ENCODE assay signal across 8 cellular contexts in the genomic region with DNA sequence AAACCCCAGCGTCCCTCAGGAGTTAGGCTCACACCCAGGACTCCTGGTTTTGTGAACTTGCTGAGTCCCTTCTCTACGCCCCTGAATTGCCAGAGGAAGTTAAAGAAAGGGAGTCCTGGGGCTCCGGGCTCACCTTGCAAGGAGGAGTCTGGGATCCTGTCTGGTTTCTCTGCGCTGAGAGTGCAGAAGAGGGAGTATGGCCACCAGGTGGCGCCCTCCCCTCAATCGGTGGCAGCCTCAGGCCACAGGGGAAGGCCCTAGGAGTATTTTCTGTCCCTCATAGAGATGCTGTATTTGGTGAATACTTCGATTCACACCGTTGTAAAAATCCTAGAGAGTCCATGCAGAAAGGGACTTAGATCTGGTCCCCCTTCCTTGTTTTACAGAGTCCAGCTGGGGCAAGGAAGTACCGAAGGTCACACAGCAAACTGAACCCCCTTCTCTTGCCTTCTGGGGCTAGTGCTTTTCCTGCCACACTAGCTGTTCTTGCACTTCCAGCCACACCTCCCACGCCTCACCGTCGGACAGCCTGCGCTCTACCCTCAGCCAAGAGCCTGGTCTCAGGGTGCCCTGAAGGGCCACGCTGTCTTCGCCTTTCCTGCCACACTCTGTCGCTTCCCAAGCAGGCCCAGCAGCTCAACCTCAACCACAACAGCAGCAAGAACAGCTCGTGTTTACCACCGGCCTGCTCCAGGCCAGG. TPM values are rescaled to one million over a fixed set of nuclear protein-coding genes. Genes with fewer than 3 reads are reported as not detected.
DNase-seq lines count a peak whose midpoint lies in the region; ATAC-seq and TF ChIP-seq lines count a peak whose summit lies in the region.

No MANE protein-coding gene starts in this region.

- peak overlapping the region; percentile 72 for H2AK5ac ChIP-seq in neuronal stem cell (ENCODE audit: low read depth, low read length)

- H3K27ac ChIP-seq in OCI-LY3 (ENCODE audit: low read length) (peak overlapping the region; percentile 40; the same call in 1 of the 2 replicates), fibroblast of lung (ENCODE audit: insufficient read depth, low read length) (no peak overlapping the region), neuronal stem cell (replicated peaks; ENCODE audit: low read length) (no peak overlapping the region)

- peak; percentile 60 for DNase-seq in Caki2 (ENCODE audit: low read depth)
- DNase-seq in activated T-cell treated with anti-CD3 and anti-CD28 coated beads, Interleukin-2, amount 50 U/mL, for 1 hour, result peak; percentile 76
- peak; percentile 41 to 67 for DNase-seq in fibroblast of lung (ENCODE audit: low read depth in 2 of 2)
- no peak for DNase-seq in neuronal stem cell (ENCODE audit: low spot score)
- DNase-seq in superior temporal gyrus (ENCODE audit: extremely low spot score), result peak; percentile 79

- peak; percentile 94 for ATAC-seq in GM19452 (IDR thresholded peaks at IDR 0.05; ENCODE audit: unreplicated experiment)
- peak; percentile 78 for ATAC-seq in HG03469 (IDR thresholded peaks at IDR 0.05; ENCODE audit: unreplicated experiment)

- in situ Hi-C loops in Caki2 (cut with HindIII; ENCODE audit: low pct_unique_long_range_greater_than_20kb, low sequenced_read_pairs), result no loop called here

- no peak overlapping the region for H3K4ac ChIP-seq in neuronal stem cell (ENCODE audit: low read length)

- H3K27me3 ChIP-seq in OCI-LY3 (ENCODE audit: low read depth, low read length) (peaks cover 3% of the 10 kb centered on the region; the same call in 1 of the 2 replicates), fibroblast of lung (ENCODE audit: control insufficient read depth, insufficient read depth, low read length) (peaks cover 28% of the 10 kb centered on the region), neuronal stem cell (ENCODE audit: control insufficient read depth in 3 of 3, insufficient read depth in 3 of 3, low read depth in 1 of 3, low read length in 3 of 3) (peaks cover 7 to 72% (median 45%) of the 10 kb centered on the region in 3 experiments)

- TF ChIP-seq CTCF in OCI-LY3 (IDR thresholded peaks at IDR 0.05; ENCODE audit: low read depth, low read length), result peak; percentile 89
- TF ChIP-seq CTCF in fibroblast of lung (conservative IDR thresholded peaks at IDR 0.05 in 1 of 2, IDR thresholded peaks at IDR 0.05 in 1 of 2; ENCODE audit: low read depth in 1 of 2, low read length in 2 of 2), result peak; percentile 82 to 92

- no peaks in the 10 kb centered on the region for H3K79me2 ChIP-seq in OCI-LY3 (ENCODE audit: low read length)
- H3K79me2 ChIP-seq in fibroblast of lung (ENCODE audit: control insufficient read depth, insufficient read depth, low read length), result no peaks in the 10 kb centered on the region

- no peaks in the 10 kb centered on the region for H3K9me3 ChIP-seq in OCI-LY3 (ENCODE audit: insufficient read depth, low read length)
- no peaks in the 10 kb centered on the region for H3K9me3 ChIP-seq in fibroblast of lung (ENCODE audit: control insufficient read depth, insufficient read depth, low read depth, low read length)
- peaks cover 0 to 2% of the 10 kb centered on the region in 2 donors for H3K9me3 ChIP-seq in neuronal stem cell (replicated peaks in 1 of 2; ENCODE audit: control insufficient read depth in 2 of 2, insufficient read depth in 1 of 2, low read depth in 1 of 2, low read length in 2 of 2)

- no peak overlapping the region for H4K8ac ChIP-seq in neuronal stem cell (ENCODE audit: low read depth, low read length)

- H2BK5ac ChIP-seq in neuronal stem cell (ENCODE audit: low read length), result no peak overlapping the region

- no CpG with 5 or more reads among the region's 18 CpGs for WGBS in neuronal stem cell (ENCODE audit: extremely low coverage in 2 of 2, insufficient read length in 2 of 2, insufficient replicate concordance in 1 of 2), 2 donors

- H3K4me2 ChIP-seq in OCI-LY3 (ENCODE audit: low read length) (peak overlapping the region; percentile 78), fibroblast of lung (ENCODE audit: extremely low read depth, insufficient read depth, low read length) (no peak overlapping the region), neuronal stem cell (ENCODE audit: insufficient read depth, low read length, poor library complexity, severe bottlenecking) (no peak overlapping the region)

- H2AFZ ChIP-seq in OCI-LY3 (ENCODE audit: low read depth, low read length) (peak overlapping the region; percentile 77), fibroblast of lung (ENCODE audit: low read length) (no peak overlapping the region), neuronal stem cell (ENCODE audit: low read length) (peak overlapping the region; percentile 52)

- H3K36me3 ChIP-seq in OCI-LY3 (replicated peaks; ENCODE audit: low read depth, low read length), result no peaks in the 10 kb centered on the region
- no peaks in the 10 kb centered on the region for H3K36me3 ChIP-seq in fibroblast of lung (ENCODE audit: control insufficient read depth, insufficient read depth, low read length)
- no peaks in the 10 kb centered on the region for H3K36me3 ChIP-seq in neuronal stem cell (replicated peaks in 1 of 2; ENCODE audit: control insufficient read depth in 2 of 2, insufficient read depth in 2 of 2, low read length in 2 of 2)

- peak overlapping the region; percentile 39; the same call in 1 of the 2 replicates for H3K9ac ChIP-seq in OCI-LY3 (ENCODE audit: low read length)
- no peak overlapping the region for H3K9ac ChIP-seq in fibroblast of lung (ENCODE audit: insufficient read depth, low read length)
- peak overlapping the region; percentile 10 for H3K9ac ChIP-seq in neuronal stem cell (ENCODE audit: low read depth, low read length, poor library complexity)

- no peak overlapping the region for H2BK12ac ChIP-seq in neuronal stem cell (ENCODE audit: low read length)

- peak overlapping the region; percentile 41 for H3K14ac ChIP-seq in neuronal stem cell (ENCODE audit: low read length)

- H3K4me1 ChIP-seq in OCI-LY3 (ENCODE audit: low read length), result peaks cover 30% of the 10 kb centered on the region
- H3K4me1 ChIP-seq in fibroblast of lung (ENCODE audit: control insufficient read depth, extremely low read depth, insufficient read depth, low read length), result no peaks in the 10 kb centered on the region
- H3K4me1 ChIP-seq in neuronal stem cell (ENCODE audit: control insufficient read depth in 2 of 2, insufficient read depth in 1 of 2, low read depth in 1 of 2, low read length in 2 of 2), result peaks cover 0 to 1% of the 10 kb centered on the region in 2 donors

- no peak overlapping the region for H2BK120ac ChIP-seq in neuronal stem cell (ENCODE audit: low read depth, low read length)

- H3K4me3 ChIP-seq in OCI-LY3 (ENCODE audit: low read length) (peak overlapping the region; percentile 45), fibroblast of lung (replicated peaks in 1 of 4; ENCODE audit: control extremely low read depth in 1 of 4, insufficient read depth in 1 of 4, low read depth in 3 of 4, low read length in 4 of 4) (no peak overlapping the region), neuronal stem cell (ENCODE audit: low read length in 2 of 2) (no peak overlapping the region)

- no peaks in the 10 kb centered on the region for H3K79me1 ChIP-seq in neuronal stem cell (ENCODE audit: low read depth, low read length)

- no peak overlapping the region for H4K91ac ChIP-seq in neuronal stem cell (ENCODE audit: low read depth, low read length, poor library complexity)

- H2BK15ac ChIP-seq in neuronal stem cell (ENCODE audit: low read length), result peak overlapping the region; percentile 30

- H4K20me1 ChIP-seq in OCI-LY3 (ENCODE audit: insufficient read depth, low read length), result no peaks in the 10 kb centered on the region
- no peaks in the 10 kb centered on the region for H4K20me1 ChIP-seq in fibroblast of lung (ENCODE audit: control insufficient read depth, extremely low read depth, insufficient read depth, low read length)

- H3K23ac ChIP-seq in neuronal stem cell (ENCODE audit: low read depth, low read length, poor library complexity), result peak overlapping the region; percentile 61

- H3K18ac ChIP-seq in neuronal stem cell (ENCODE audit: low read length), result no peak overlapping the region

RNA-seq across cellular contexts. Expression of a gene that starts 10.2 kb away (rescaled TPM):
- not detected in 2 replicates for total RNA-seq in Caki2 (2014; rRNA removed; shearing (Covaris generic); ENCODE audit: low replicate concordance)
- total RNA-seq in fibroblast of lung, result not detected in 2 replicates
- not detected in 2 replicates for polyA plus RNA-seq in fibroblast of lung
- not detected in 2 replicates for polyA plus RNA-seq in fibroblast of lung (2012)
- not detected in 2 replicates for polyA minus RNA-seq in fibroblast of lung (ENCODE audit: low replicate concordance)
- polyA plus RNA-seq in neuronal stem cell (2013, experiment 1 of 2), result not detected
- polyA plus RNA-seq in neuronal stem cell (2013, experiment 2 of 2), result not detected

RNA-seq across cellular contexts. Expression of a gene that starts 22.0 kb away (rescaled TPM):
- total RNA-seq in Caki2 (2014; rRNA removed; shearing (Covaris generic); ENCODE audit: low replicate concordance), result 9.7 and 50.7 TPM in 2 replicates
- 25.9 and 26.6 TPM in 2 replicates for total RNA-seq in fibroblast of lung
- 25.1 and 31.5 TPM in 2 replicates for polyA plus RNA-seq in fibroblast of lung
- polyA plus RNA-seq in fibroblast of lung (2012), result 32.2 and 34.6 TPM in 2 replicates
- 5.0 and 5.1 TPM in 2 replicates for polyA minus RNA-seq in fibroblast of lung (ENCODE audit: low replicate concordance)
- polyA plus RNA-seq in neuronal stem cell (2013, experiment 1 of 2), result 57.9 TPM
- 60.6 TPM for polyA plus RNA-seq in neuronal stem cell (2013, experiment 2 of 2)
